In genomic region chr20:4885877-4886276, GRCh38 we compare ENCODE assay signal across 19 cellular contexts.
DNase-seq lines count a peak whose midpoint lies in the region; ATAC-seq lines count a peak whose summit lies in the region.
"Had no signal": no experiment of that assay in that cellular context is flagged by ENCODE, and none has a peak within 500 bp of the region (broad histone marks: within the 10 kb centered on the region; RNA-seq: fewer than 3 reads in every experiment).

No MANE protein-coding gene starts in this region.

- intact Hi-C loops in CD4-positive, alpha-beta memory T cell (cut with micrococcal nuclease) = no loop called here
- intact Hi-C loops in activated CD4-positive, alpha-beta T cell treated with anti-CD3 and anti-CD28 coated beads, Interleukin-2, amount 10 ng/mL, durations not matched to agents 24 days and 14 days (cut with micrococcal nuclease) = no loop called here

- H3K27ac ChIP-seq in CD4-positive, alpha-beta memory T cell (ENCODE audit: low read depth, low read length) = no peak overlapping the region
- H3K27ac ChIP-seq: 22Rv1, GM23248 had no signal

- H3K9me3 Mint-ChIP-seq in CD4-positive, alpha-beta memory T cell = no peaks in the 10 kb centered on the region
- H3K9me3 Mint-ChIP-seq in activated CD4-positive, alpha-beta T cell treated with anti-CD3 and anti-CD28 coated beads, Interleukin-2, amount 10 ng/mL, durations not matched to agents 24 days and 14 days = no peaks in the 10 kb centered on the region

- no peaks in the 10 kb centered on the region for H3K27me3 Mint-ChIP-seq in CD4-positive, alpha-beta memory T cell
- no peaks in the 10 kb centered on the region for H3K27me3 Mint-ChIP-seq in activated CD4-positive, alpha-beta T cell treated with anti-CD3 and anti-CD28 coated beads, Interleukin-2, amount 10 ng/mL, durations not matched to agents 24 days and 14 days

- peaks cover 38 to 67% of the 10 kb centered on the region in 2 donors for H3K36me3 Mint-ChIP-seq in CD4-positive, alpha-beta memory T cell
- H3K36me3 Mint-ChIP-seq in activated CD4-positive, alpha-beta T cell treated with anti-CD3 and anti-CD28 coated beads, Interleukin-2, amount 10 ng/mL, durations not matched to agents 24 days and 14 days (ENCODE audit: low read depth) = peaks cover 32% of the 10 kb centered on the region

- peaks cover 14% of the 10 kb centered on the region for H3K36me3 ChIP-seq in CD4-positive, alpha-beta memory T cell (ENCODE audit: insufficient read depth, low read length)
- H3K36me3 ChIP-seq: HAP-1 had no signal

- peak overlapping the region in 4 of 7 donors; percentile 22 to 69 (median 44) for H3K27ac Mint-ChIP-seq in CD4-positive, alpha-beta memory T cell
- H3K27ac Mint-ChIP-seq in activated CD4-positive, alpha-beta T cell treated with anti-CD3 and anti-CD28 coated beads, Interleukin-2, amount 10 ng/mL, durations not matched to agents 24 days and 14 days = no peak overlapping the region

- peak; percentile 10 for DNase-seq in NOMO-1 treated with DMSO at 0.1 percent for 48 hours (lab: John Stamatoyannopoulos, UW; ENCODE audit: unreplicated experiment)
- no peak for DNase-seq in NOMO-1 (lab: John Stamatoyannopoulos, UW; ENCODE audit: unreplicated experiment in 2 of 2)
- DNase-seq in CD4-positive, alpha-beta memory T cell = no peak
- peak; percentile 1 for DNase-seq in NOMO-1 treated with dmso at 0.1 percent for 144 hours (lab: John Stamatoyannopoulos, UW; ENCODE audit: unreplicated experiment)
- peak; percentile 4 for DNase-seq in left lobe of liver (ENCODE audit: low spot score)
- no peak for DNase-seq in activated CD4-positive, alpha-beta T cell treated with anti-CD3 and anti-CD28 coated beads, Interleukin-2, amount 10 ng/mL, durations not matched to agents 24 days and 14 days
- no peak for DNase-seq in T1000 (lab: John Stamatoyannopoulos, UW)
- DNase-seq: DND-41; GM23248; NCI-H1105 treated with DMSO at 0.1 percent for 48 hours; NCI-H1694; NCI-H2081 treated with DMSO at 0.1 percent for 48 hours; NCI-H748 treated with DMSO at 0.1 percent for 48 hours; NK-92 treated with Interleukin-12 subunit alpha and Interleukin-12 subunit beta, amount 100 ng/mL, for 24 hours; SHP77 had no signal

- CTCF ChIA-PET in CD4-positive, alpha-beta memory T cell (lab: Charles Lee; ENCODE audit: partially characterized antibody) = interaction anchor here (1.1 kb wide), 1 partner anchor 120 kb away, joined by 4 read pairs; no protein-coding TSS in a partner anchor

- H3K27me3 ChIP-seq in CD4-positive, alpha-beta memory T cell (ENCODE audit: insufficient read depth, low read length) = no peaks in the 10 kb centered on the region

- H3K4me3 ChIP-seq in CD4-positive, alpha-beta memory T cell (ENCODE audit: low read length in 2 of 2) = no peak overlapping the region
- H3K4me3 ChIP-seq: GM23248, HAP-1 had no signal

- POLR2A ChIA-PET in CD4-positive, alpha-beta memory T cell (lab: Charles Lee; ENCODE audit: partially characterized antibody) = no interaction called here

- ATAC-seq in left lobe of liver (no peak), GM19455 (IDR thresholded peaks at IDR 0.05; ENCODE audit: unreplicated experiment) (no peak)

- no peaks in the 10 kb centered on the region for H3K9me3 ChIP-seq in CD4-positive, alpha-beta memory T cell (ENCODE audit: control insufficient read depth in 1 of 2, low read length in 2 of 2)
- H3K9me3 ChIP-seq: HAP-1 had no signal

- no peak overlapping the region for H3K4me3 Mint-ChIP-seq in CD4-positive, alpha-beta memory T cell
- H3K4me3 Mint-ChIP-seq in activated CD4-positive, alpha-beta T cell treated with anti-CD3 and anti-CD28 coated beads, Interleukin-2, amount 10 ng/mL, durations not matched to agents 24 days and 14 days = no peak overlapping the region
- H3K4me3 Mint-ChIP-seq: CD14-positive monocyte had no signal

- H3K4me1 ChIP-seq in CD4-positive, alpha-beta memory T cell (ENCODE audit: insufficient read depth, low read length) = no peaks in the 10 kb centered on the region
- H3K4me1 ChIP-seq: HAP-1 had no signal

- peaks cover 0 to 3% (median 0%) of the 10 kb centered on the region in 4 donors for H3K4me1 Mint-ChIP-seq in CD4-positive, alpha-beta memory T cell
- H3K4me1 Mint-ChIP-seq in activated CD4-positive, alpha-beta T cell treated with anti-CD3 and anti-CD28 coated beads, Interleukin-2, amount 10 ng/mL, durations not matched to agents 24 days and 14 days = peaks cover 3% of the 10 kb centered on the region

Comparison
In these comparisons a context has a peak if more than half of its experiments do, and no peak if none do; other contexts are left out.
1. DNase-seq: peak in NOMO-1 treated with DMSO at 0.1 percent for 48 hours (single experiment), NOMO-1 treated with dmso at 0.1 percent for 144 hours (single experiment) and left lobe of liver (single experiment); none in NOMO-1 (0 of 2), CD4-positive, alpha-beta memory T cell (0 of 5), activated CD4-positive, alpha-beta T cell treated with anti-CD3 and anti-CD28 coated beads, Interleukin-2, amount 10 ng/mL, durations not matched to agents 24 days and 14 days (single experiment) and T1000 (single experiment).